ENCODE assay signal across 18 cellular contexts in genomic region chr16:24953721-24954120, GRCh38.
"Had no signal": no experiment of that assay in that cellular context is flagged by ENCODE, and none has a peak within 500 bp of the region (broad histone marks: within the 10 kb centered on the region; RNA-seq: fewer than 3 reads in every experiment).

No MANE protein-coding gene starts in this region.

- H3K9me3 ChIP-seq: heart left ventricle, pancreas, suprapubic skin, thyroid gland, upper lobe of right lung, vagina had no signal

- H3K27me3 ChIP-seq: heart left ventricle, pancreas, suprapubic skin, thyroid gland, upper lobe of right lung, vagina had no signal

- H3K9me3 Mint-ChIP-seq: natural killer cell treated with Interleukin-12 subunit alpha and Interleukin-12 subunit beta and Interleukin-15 and Interleukin-18, amount 100 ng/mL, for 72 hours had no signal

- DNase-seq: effector memory CD4-positive, alpha-beta T cell; heart left ventricle; hippocampal formation; occipital lobe; pancreas; right cardiac atrium; stimulated activated CD4-positive, alpha-beta T cell treated with anti-CD3 and anti-CD28 coated beads, Interleukin-2, amount 100 ng/mL, for 48 hours; stimulated activated naive CD4-positive, alpha-beta T cell; thyroid gland; upper lobe of right lung had no signal

- ATAC-seq: esophagus mucosa; heart left ventricle; natural killer cell treated with Interleukin-12 subunit alpha and Interleukin-12 subunit beta and Interleukin-15 and Interleukin-18, amount 100 ng/mL, for 72 hours; pancreas; right cardiac atrium; upper lobe of right lung had no signal

- FAIRE-seq: endometrium, frontal cortex, pancreas had no signal

- H3K4me2 ChIP-seq: smooth muscle cell had no signal

- H3K27me3 Mint-ChIP-seq: natural killer cell treated with Interleukin-12 subunit alpha and Interleukin-12 subunit beta and Interleukin-15 and Interleukin-18, amount 100 ng/mL, for 72 hours; progenitor cell of endocrine pancreas had no signal

- H3K27ac ChIP-seq: heart left ventricle, pancreas, suprapubic skin, thyroid gland, upper lobe of right lung, vagina had no signal

- H3K4me3 ChIP-seq: heart left ventricle, pancreas, smooth muscle cell, suprapubic skin, thyroid gland, upper lobe of right lung, vagina had no signal

- H3K4me3 Mint-ChIP-seq: natural killer cell treated with Interleukin-12 subunit alpha and Interleukin-12 subunit beta and Interleukin-15 and Interleukin-18, amount 100 ng/mL, for 72 hours had no signal

- H3K4me1 ChIP-seq: heart left ventricle, pancreas, suprapubic skin, upper lobe of right lung, vagina had no signal
